ENCODE assay signal across 8 cellular contexts in the genomic region with DNA sequence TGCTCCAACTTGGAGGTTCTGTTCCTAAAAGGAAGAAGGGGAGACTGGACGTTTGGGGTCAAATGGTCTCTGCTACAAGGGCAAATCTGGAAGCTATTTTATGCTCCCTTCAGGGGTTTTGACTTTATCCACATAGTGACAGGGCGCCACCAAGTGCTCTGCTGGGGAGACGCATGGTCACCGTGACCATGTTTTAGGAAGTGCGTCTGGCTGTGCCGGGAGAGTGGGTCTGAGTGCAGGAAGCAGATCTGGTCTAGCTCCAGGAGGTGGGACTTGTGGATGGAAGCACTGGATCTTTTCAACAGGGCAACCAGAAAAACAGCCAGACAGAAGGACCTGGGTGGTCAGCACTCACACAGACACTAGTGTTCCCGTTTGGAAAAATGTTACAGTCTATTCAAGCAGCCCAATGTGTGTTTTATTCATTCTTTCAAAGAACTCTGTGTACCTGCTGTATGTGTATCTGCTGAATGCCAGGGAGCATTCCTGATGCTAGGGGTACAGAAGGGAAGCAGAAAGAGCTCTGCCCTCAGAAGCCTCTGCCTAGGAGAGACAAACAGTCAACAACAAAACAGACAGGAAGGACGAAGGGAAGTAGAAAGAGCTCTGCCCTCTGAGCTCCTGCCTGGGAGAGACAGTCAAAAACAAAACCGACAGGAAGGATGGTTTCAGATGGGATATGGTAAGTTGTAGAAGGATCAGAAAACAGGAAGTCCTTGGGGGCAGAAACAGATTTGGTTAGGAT. TPM values are rescaled to one million over a fixed set of nuclear protein-coding genes. Genes with fewer than 3 reads are reported as not detected.
A peak's percentile ranks its signal among the peaks of the same experiment; 100 is the strongest.
DNase-seq lines count a peak whose midpoint lies in the region; ATAC-seq and TF ChIP-seq lines count a peak whose summit lies in the region.

No MANE protein-coding gene starts in this region.

- H3K4me3 ChIP-seq in PC-3 (ENCODE audit: low read length) (peak overlapping the region; percentile 37; the same call in 1 of the 2 replicates), tibial nerve (peak overlapping the region in 1 of 4 donors; percentile 6)

- H3K9ac ChIP-seq in PC-3 (ENCODE audit: low read length), result peak overlapping the region; percentile 60

- DNase-seq in C1 segment of cervical spinal cord (lab: John Stamatoyannopoulos, UW) (peak in 9 of 14 donors; percentile 11 to 54 (median 24)), GM19238 (ENCODE audit: insufficient read length, low spot score) (peak; percentile 73), PC-3 (peak; percentile 81), fibroblast of the conjunctiva (ENCODE audit: low read depth) (peak; percentile 63), neural crest cell (ENCODE audit: low read depth, low spot score) (peak; percentile 49), tibial nerve (ENCODE audit: low spot score in 2 of 2) (peak; percentile 65 to 77)
- peak; percentile 41 for DNase-seq in activated T-helper 1 cell treated with anti-CD3 and anti-CD28 coated beads, Interleukin-12 subunit alpha, Interleukin-12 subunit beta, Interleukin-2, Interleukin-4 antibody, amounts not matched to agents 30 ng/mL and 10 ng/mL and 1 ng/mL, durations not matched to agents 14 hours and 24 hours and 36 hours (ENCODE audit: low spot score)

- peaks cover 21% of the 10 kb centered on the region for H3K79me2 ChIP-seq in PC-3 (ENCODE audit: low read length)

- H3K9me2 ChIP-seq in PC-3 (replicated peaks; ENCODE audit: low read length), result no peaks in the 10 kb centered on the region

- H2AFZ ChIP-seq in PC-3 (ENCODE audit: low read length), result peak overlapping the region; percentile 66

- no peaks in the 10 kb centered on the region for H3K27me3 ChIP-seq in PC-3 (ENCODE audit: low read length)
- H3K27me3 ChIP-seq in tibial nerve, result no peaks in the 10 kb centered on the region

- peaks cover 31% of the 10 kb centered on the region for H3K4me1 ChIP-seq in PC-3 (ENCODE audit: insufficient read depth, low read length)
- H3K4me1 ChIP-seq in tibial nerve, result peaks cover 0 to 30% (median 26%) of the 10 kb centered on the region in 4 donors

- BruUV-seq in PC-3 (replicated peaks; lab: Mats Ljungman, UMichigan), result no TSS peak

- H3K4me2 ChIP-seq in PC-3 (ENCODE audit: low read length), result peak overlapping the region; percentile 74

- POLR2A ChIA-PET in PC-3 (lab: Charles Lee; ENCODE audit: unreplicated experiment), result interaction anchor here (0.8 kb wide), 1 partner anchor 10 kb away, joined by 3 read pairs; no protein-coding TSS in a partner anchor

- ATAC-seq in HG03571 (IDR thresholded peaks at IDR 0.05; ENCODE audit: unreplicated experiment), result peak; percentile 63
- ATAC-seq in PC-3, result peak; percentile 84

- H4K20me1 ChIP-seq in PC-3 (ENCODE audit: low read length), result no peaks in the 10 kb centered on the region

- peaks cover 21% of the 10 kb centered on the region for H3K4me1 Mint-ChIP-seq in activated T-helper 1 cell treated with anti-CD3 and anti-CD28 coated beads, Interleukin-12 subunit alpha, Interleukin-12 subunit beta, Interleukin-2, Interleukin-4 antibody, amounts not matched to agents 30 ng/mL and 10 ng/mL and 1 ng/mL, durations not matched to agents 14 hours and 24 hours and 36 hours (ENCODE audit: low read depth)
- peaks cover 30% of the 10 kb centered on the region for H3K4me1 Mint-ChIP-seq in neural crest cell

- TF ChIP-seq EP300 in tibial nerve (IDR thresholded peaks at IDR 0.05), result peak in 1 of 2 donors; percentile 43

- H3K9me3 Mint-ChIP-seq in activated T-helper 1 cell treated with anti-CD3 and anti-CD28 coated beads, Interleukin-12 subunit alpha, Interleukin-12 subunit beta, Interleukin-2, Interleukin-4 antibody, amounts not matched to agents 30 ng/mL and 10 ng/mL and 1 ng/mL, durations not matched to agents 14 hours and 24 hours and 36 hours, result no peaks in the 10 kb centered on the region
- no peaks in the 10 kb centered on the region for H3K9me3 Mint-ChIP-seq in neural crest cell

- TF ChIP-seq POLR2A in tibial nerve (IDR thresholded peaks at IDR 0.05), result no peak

- peak overlapping the region; percentile 57 for H3K27ac Mint-ChIP-seq in activated T-helper 1 cell treated with anti-CD3 and anti-CD28 coated beads, Interleukin-12 subunit alpha, Interleukin-12 subunit beta, Interleukin-2, Interleukin-4 antibody, amounts not matched to agents 30 ng/mL and 10 ng/mL and 1 ng/mL, durations not matched to agents 14 hours and 24 hours and 36 hours
- no peak overlapping the region for H3K27ac Mint-ChIP-seq in neural crest cell (ENCODE audit: unreplicated experiment)

- no peaks in the 10 kb centered on the region for H3K27me3 Mint-ChIP-seq in activated T-helper 1 cell treated with anti-CD3 and anti-CD28 coated beads, Interleukin-12 subunit alpha, Interleukin-12 subunit beta, Interleukin-2, Interleukin-4 antibody, amounts not matched to agents 30 ng/mL and 10 ng/mL and 1 ng/mL, durations not matched to agents 14 hours and 24 hours and 36 hours (ENCODE audit: insufficient read depth)
- H3K27me3 Mint-ChIP-seq in neural crest cell (ENCODE audit: low read depth), result no peaks in the 10 kb centered on the region

- CTCF ChIA-PET in PC-3 (lab: Charles Lee), result interaction anchor here (0.6 to 3.5 kb wide), 11 partner anchors 10 to 340 kb away, joined by 3 to 62 read pairs (median 8); partner anchors contain the start of gene IMPA2

- H3K9me3 ChIP-seq in PC-3 (ENCODE audit: low read length), result no peaks in the 10 kb centered on the region
- no peaks in the 10 kb centered on the region for H3K9me3 ChIP-seq in tibial nerve

- TF ChIP-seq CTCF in PC-3 (conservative IDR thresholded peaks at IDR 0.05; ENCODE audit: low read depth, low read length), result peak; percentile 96
- TF ChIP-seq CTCF in neural crest cell (conservative IDR thresholded peaks at IDR 0.05), result peak; percentile 76
- peak; percentile 73 to 86 (median 80) for TF ChIP-seq CTCF in tibial nerve (IDR thresholded peaks at IDR 0.05)

- peak overlapping the region; percentile 48 for H3K4me3 Mint-ChIP-seq in activated T-helper 1 cell treated with anti-CD3 and anti-CD28 coated beads, Interleukin-12 subunit alpha, Interleukin-12 subunit beta, Interleukin-2, Interleukin-4 antibody, amounts not matched to agents 30 ng/mL and 10 ng/mL and 1 ng/mL, durations not matched to agents 14 hours and 24 hours and 36 hours
- no peak overlapping the region for H3K4me3 Mint-ChIP-seq in neural crest cell

- intact Hi-C loops in PC-3 (cut with micrococcal nuclease), result loop anchor here (1.0 to 2.0 kb wide), 6 partner anchors 10 to 263 kb away; partner anchors contain the start of gene MPPE1
- intact Hi-C loops in activated T-helper 1 cell treated with anti-CD3 and anti-CD28 coated beads, Interleukin-12 subunit alpha, Interleukin-12 subunit beta, Interleukin-2, Interleukin-4 antibody, amounts not matched to agents 30 ng/mL and 10 ng/mL and 1 ng/mL, durations not matched to agents 14 hours and 24 hours and 36 hours (cut with micrococcal nuclease), result loop anchor here (1.0 kb wide), 3 partner anchors 14 to 262 kb away; partner anchors contain the start of gene IMPA2

- H3F3A ChIP-seq in PC-3 (ENCODE audit: low read length, unreplicated experiment), result no peaks in the 10 kb centered on the region

- H3K27ac ChIP-seq in PC-3 (ENCODE audit: low read length) (peak overlapping the region; percentile 89), tibial nerve (peak overlapping the region in 3 of 4 donors; percentile 40 to 82 (median 62))

- H3K36me3 ChIP-seq in PC-3 (ENCODE audit: low read depth, low read length), result 0 out of 2 replicates have a peak, but pooled peaks cover 4% of the 10 kb centered on the region
- H3K36me3 ChIP-seq in tibial nerve, result peaks cover 0 to 15% (median 0%) of the 10 kb centered on the region in 3 donors

- no peaks in the 10 kb centered on the region for H3K36me3 Mint-ChIP-seq in activated T-helper 1 cell treated with anti-CD3 and anti-CD28 coated beads, Interleukin-12 subunit alpha, Interleukin-12 subunit beta, Interleukin-2, Interleukin-4 antibody, amounts not matched to agents 30 ng/mL and 10 ng/mL and 1 ng/mL, durations not matched to agents 14 hours and 24 hours and 36 hours (ENCODE audit: low read depth)
- no peaks in the 10 kb centered on the region for H3K36me3 Mint-ChIP-seq in neural crest cell (ENCODE audit: low read depth)

- WGBS in tibial nerve, 2 donors, result 6 to 7% methylated on average over 9 of the region's 9 CpGs

RNA-seq across cellular contexts. Expression of gene IMPA2, which starts 14.3 kb away (rescaled TPM):
- total RNA-seq in PC-3 (2014; rRNA removed), result 38.2 and 45.6 TPM in 2 replicates
- total RNA-seq in activated T-helper 1 cell treated with anti-CD3 and anti-CD28 coated beads, Interleukin-12 subunit alpha, Interleukin-12 subunit beta, Interleukin-2, Interleukin-4 antibody, amounts not matched to agents 30 ng/mL and 10 ng/mL and 1 ng/mL, durations not matched to agents 14 hours and 24 hours and 36 hours, result 14.4 and 19.3 TPM in 2 replicates
- 48.0 and 51.3 TPM in 2 replicates for total RNA-seq in neural crest cell
- 10 to 100 TPM; 12.7 to 62.4 (median 36.2) TPM for total RNA-seq in tibial nerve

Comparison
In these comparisons a context has a peak if more than half of its experiments do, and no peak if none do; other contexts are left out.
1. DNase-seq: peak in every context shown above with its lines; median percentile 81 in PC-3; 73 in GM19238; 71 in tibial nerve; 63 in fibroblast of the conjunctiva; 49 in neural crest cell; 41 in activated T-helper 1 cell treated with anti-CD3 and anti-CD28 coated beads, Interleukin-12 subunit alpha, Interleukin-12 subunit beta, Interleukin-2, Interleukin-4 antibody, amounts not matched to agents 30 ng/mL and 10 ng/mL and 1 ng/mL, durations not matched to agents 14 hours and 24 hours and 36 hours; 24 in C1 segment of cervical spinal cord.